In the genomic region with DNA sequence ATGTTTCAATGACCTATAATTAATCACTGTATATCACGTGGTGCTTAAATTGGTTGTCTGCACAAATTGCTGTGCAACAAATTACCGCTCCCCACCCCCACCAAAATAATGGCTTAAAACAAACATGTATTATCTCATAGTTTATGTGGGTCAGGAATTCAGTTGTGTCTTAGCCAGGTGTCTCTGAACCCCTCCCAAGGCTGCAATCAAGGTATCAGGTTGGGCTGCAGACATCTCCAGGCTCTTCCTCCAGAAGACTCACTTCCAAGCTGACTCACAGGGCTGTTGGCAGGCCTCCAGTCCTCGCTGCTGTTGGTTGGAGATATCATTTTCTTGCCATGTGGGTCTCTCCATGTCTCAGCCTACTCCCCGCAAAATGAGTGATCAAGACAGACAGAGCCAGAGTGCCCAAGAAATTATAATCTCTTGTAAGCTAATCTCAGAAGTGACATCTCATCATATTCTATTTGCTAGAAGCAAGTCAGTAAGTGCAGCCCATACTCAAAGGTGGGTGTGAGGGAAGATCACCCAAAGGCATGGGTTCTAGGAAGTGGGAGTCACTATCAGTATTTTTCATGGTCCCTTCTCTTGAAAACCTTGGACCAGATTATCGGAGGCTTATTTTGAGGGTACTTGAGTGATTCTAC, we compare ENCODE assay signal across 11 cellular contexts.
DNase-seq lines count a peak whose midpoint lies in the region; ATAC-seq and TF ChIP-seq lines count a peak whose summit lies in the region.
"Had no signal": no experiment of that assay in that cellular context is flagged by ENCODE, and none has a peak within 500 bp of the region (broad histone marks: within the 10 kb centered on the region; RNA-seq: fewer than 3 reads in every experiment).

No MANE protein-coding gene starts in this region.

- in situ Hi-C loops in astrocyte of the spinal cord (cut with HindIII; ENCODE audit: low sequenced_read_pairs), result no loop called here

- ATAC-seq in GM21360 (IDR thresholded peaks at IDR 0.05; ENCODE audit: unreplicated experiment) (no peak), GM18505 (IDR thresholded peaks at IDR 0.05; ENCODE audit: unreplicated experiment) (no peak)
- ATAC-seq: activated naive CD4-positive, alpha-beta T cell treated with anti-CD3 and anti-CD28 coated beads, Interleukin-2, amount 50 U/mL, for 72 hours; heart right ventricle had no signal

- H3K4me3 ChIP-seq in astrocyte of the spinal cord (ENCODE audit: low read depth, low read length), result no peak overlapping the region
- H3K4me3 ChIP-seq: heart right ventricle had no signal

- no peak for TF ChIP-seq CTCF in astrocyte of the spinal cord (IDR thresholded peaks at IDR 0.05; ENCODE audit: low read depth, low read length)

- no peak for TF ChIP-seq POLR2A in GM18505 (IDR thresholded peaks at IDR 0.05; ENCODE audit: borderline replicate concordance, extremely low read depth, insufficient read depth, insufficient read length)

- DNase-seq in GDM1 (lab: John Stamatoyannopoulos, UW), result peak; percentile 2
- peak; percentile 37 for DNase-seq in NCI-H1436 treated with DMSO at 0.1 percent for 48 hours (lab: John Stamatoyannopoulos, UW)
- peak; percentile 85 for DNase-seq in astrocyte of the spinal cord (ENCODE audit: low read depth, low spot score)
- peak; percentile 52 for DNase-seq in non-pigmented ciliary epithelial cell (ENCODE audit: low read depth)
- no peak for DNase-seq in pons (ENCODE audit: low spot score)
- no peak for DNase-seq in activated naive CD4-positive, alpha-beta T cell treated with anti-CD3 and anti-CD28 coated beads, Interleukin-2, amount 50 U/mL, for 16 hours
- DNase-seq: stimulated activated CD8-positive, alpha-beta memory T cell treated with anti-CD3 and anti-CD28 coated beads, Interleukin-4, amount 100 ng/mL, for 48 hours had no signal

Comparison
In these comparisons a context has a peak if more than half of its experiments do, and no peak if none do; other contexts are left out.
1. DNase-seq: peak in GDM1 (single experiment), NCI-H1436 treated with DMSO at 0.1 percent for 48 hours (single experiment), astrocyte of the spinal cord (single experiment) and non-pigmented ciliary epithelial cell (single experiment); none in pons (single experiment) and activated naive CD4-positive, alpha-beta T cell treated with anti-CD3 and anti-CD28 coated beads, Interleukin-2, amount 50 U/mL, for 16 hours (single experiment).